Comparison of ENCODE assay signal across 3 cellular contexts in the genomic region with DNA sequence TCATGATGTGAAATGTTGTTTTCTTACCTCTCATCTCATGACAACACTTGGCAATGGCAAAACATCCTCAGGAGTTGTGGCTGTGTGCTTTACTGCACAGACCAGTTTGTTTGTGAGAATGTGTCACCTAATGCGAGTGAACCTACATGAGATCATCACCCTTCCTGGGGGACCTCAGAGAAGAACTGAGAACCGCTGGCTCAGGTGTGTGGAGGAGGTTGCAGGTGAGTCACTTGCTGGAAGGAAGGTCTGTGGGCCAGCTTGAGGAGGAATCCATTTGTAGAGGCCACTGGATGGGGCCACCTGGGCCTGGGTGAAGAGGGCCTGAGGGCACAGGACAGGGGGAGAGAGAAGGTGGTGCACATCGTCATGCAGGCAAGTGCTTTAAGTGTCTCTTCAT.
TF ChIP-seq lines count a peak whose summit lies in the region.

No MANE protein-coding gene starts in this region.

TF ChIP-seq in HCT116, 20 proteins besides CTCF, POLR2A, EP300 and RAD21 (continues in another document):
- no peak for TF ChIP-seq FOSL1 (IDR thresholded peaks at IDR 0.05; ENCODE audit: low read depth)
- TF ChIP-seq TCF7L2 (IDR thresholded peaks at IDR 0.05; ENCODE audit: borderline replicate concordance, extremely low read depth, insufficient read depth, insufficient read length) = no peak
- TF ChIP-seq JUND (IDR thresholded peaks at IDR 0.05) = no peak
- no peak for TF ChIP-seq EZH2 (IDR thresholded peaks at IDR 0.05)
- TF ChIP-seq, protein P1, sequence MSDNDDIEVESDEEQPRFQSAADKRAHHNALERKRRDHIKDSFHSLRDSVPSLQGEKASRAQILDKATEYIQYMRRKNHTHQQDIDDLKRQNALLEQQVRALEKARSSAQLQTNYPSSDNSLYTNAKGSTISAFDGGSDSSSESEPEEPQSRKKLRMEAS (IDR thresholded peaks at IDR 0.05) = no peak
- no peak for TF ChIP-seq SIN3A (IDR thresholded peaks at IDR 0.05; ENCODE audit: low read depth)
- TF ChIP-seq CEBPB (IDR thresholded peaks at IDR 0.05; ENCODE audit: low read depth) = no peak
- TF ChIP-seq SRF (IDR thresholded peaks at IDR 0.05; ENCODE audit: low read depth) = no peak
- TF ChIP-seq CBX3 (IDR thresholded peaks at IDR 0.05; ENCODE audit: low read depth) = no peak
- TF ChIP-seq YY1 (IDR thresholded peaks at IDR 0.05; ENCODE audit: extremely low read depth, insufficient replicate concordance, low read depth, low read length) = no peak
- TF ChIP-seq EGR1 (IDR thresholded peaks at IDR 0.05; ENCODE audit: low read depth) = no peak
- TF ChIP-seq ZFX (IDR thresholded peaks at IDR 0.05) = no peak
- TF ChIP-seq, protein P2, sequence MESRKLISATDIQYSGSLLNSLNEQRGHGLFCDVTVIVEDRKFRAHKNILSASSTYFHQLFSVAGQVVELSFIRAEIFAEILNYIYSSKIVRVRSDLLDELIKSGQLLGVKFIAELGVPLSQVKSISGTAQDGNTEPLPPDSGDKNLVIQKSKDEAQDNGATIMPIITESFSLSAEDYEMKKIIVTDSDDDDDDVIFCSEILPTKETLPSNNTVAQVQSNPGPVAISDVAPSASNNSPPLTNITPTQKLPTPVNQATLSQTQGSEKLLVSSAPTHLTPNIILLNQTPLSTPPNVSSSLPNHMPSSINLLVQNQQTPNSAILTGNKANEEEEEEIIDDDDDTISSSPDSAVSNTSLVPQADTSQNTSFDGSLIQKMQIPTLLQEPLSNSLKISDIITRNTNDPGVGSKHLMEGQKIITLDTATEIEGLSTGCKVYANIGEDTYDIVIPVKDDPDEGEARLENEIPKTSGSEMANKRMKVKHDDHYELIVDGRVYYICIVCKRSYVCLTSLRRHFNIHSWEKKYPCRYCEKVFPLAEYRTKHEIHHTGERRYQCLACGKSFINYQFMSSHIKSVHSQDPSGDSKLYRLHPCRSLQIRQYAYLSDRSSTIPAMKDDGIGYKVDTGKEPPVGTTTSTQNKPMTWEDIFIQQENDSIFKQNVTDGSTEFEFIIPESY (IDR thresholded peaks at IDR 0.05; ENCODE audit: extremely low read depth, insufficient replicate concordance, low read length) = no peak
- TF ChIP-seq ELF1 (IDR thresholded peaks at IDR 0.05; ENCODE audit: borderline replicate concordance, low read depth) = no peak
- TF ChIP-seq, protein P3, sequence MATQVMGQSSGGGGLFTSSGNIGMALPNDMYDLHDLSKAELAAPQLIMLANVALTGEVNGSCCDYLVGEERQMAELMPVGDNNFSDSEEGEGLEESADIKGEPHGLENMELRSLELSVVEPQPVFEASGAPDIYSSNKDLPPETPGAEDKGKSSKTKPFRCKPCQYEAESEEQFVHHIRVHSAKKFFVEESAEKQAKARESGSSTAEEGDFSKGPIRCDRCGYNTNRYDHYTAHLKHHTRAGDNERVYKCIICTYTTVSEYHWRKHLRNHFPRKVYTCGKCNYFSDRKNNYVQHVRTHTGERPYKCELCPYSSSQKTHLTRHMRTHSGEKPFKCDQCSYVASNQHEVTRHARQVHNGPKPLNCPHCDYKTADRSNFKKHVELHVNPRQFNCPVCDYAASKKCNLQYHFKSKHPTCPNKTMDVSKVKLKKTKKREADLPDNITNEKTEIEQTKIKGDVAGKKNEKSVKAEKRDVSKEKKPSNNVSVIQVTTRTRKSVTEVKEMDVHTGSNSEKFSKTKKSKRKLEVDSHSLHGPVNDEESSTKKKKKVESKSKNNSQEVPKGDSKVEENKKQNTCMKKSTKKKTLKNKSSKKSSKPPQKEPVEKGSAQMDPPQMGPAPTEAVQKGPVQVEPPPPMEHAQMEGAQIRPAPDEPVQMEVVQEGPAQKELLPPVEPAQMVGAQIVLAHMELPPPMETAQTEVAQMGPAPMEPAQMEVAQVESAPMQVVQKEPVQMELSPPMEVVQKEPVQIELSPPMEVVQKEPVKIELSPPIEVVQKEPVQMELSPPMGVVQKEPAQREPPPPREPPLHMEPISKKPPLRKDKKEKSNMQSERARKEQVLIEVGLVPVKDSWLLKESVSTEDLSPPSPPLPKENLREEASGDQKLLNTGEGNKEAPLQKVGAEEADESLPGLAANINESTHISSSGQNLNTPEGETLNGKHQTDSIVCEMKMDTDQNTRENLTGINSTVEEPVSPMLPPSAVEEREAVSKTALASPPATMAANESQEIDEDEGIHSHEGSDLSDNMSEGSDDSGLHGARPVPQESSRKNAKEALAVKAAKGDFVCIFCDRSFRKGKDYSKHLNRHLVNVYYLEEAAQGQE (IDR thresholded peaks at IDR 0.05; ENCODE audit: low read depth) = no peak
- TF ChIP-seq, protein P4, sequence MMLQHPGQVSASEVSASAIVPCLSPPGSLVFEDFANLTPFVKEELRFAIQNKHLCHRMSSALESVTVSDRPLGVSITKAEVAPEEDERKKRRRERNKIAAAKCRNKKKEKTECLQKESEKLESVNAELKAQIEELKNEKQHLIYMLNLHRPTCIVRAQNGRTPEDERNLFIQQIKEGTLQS (IDR thresholded peaks at IDR 0.05) = no peak

TF ChIP-seq in H1, 55 proteins besides CTCF, POLR2A, EP300 and RAD21 (continues in another document):
- TF ChIP-seq, protein P5, sequence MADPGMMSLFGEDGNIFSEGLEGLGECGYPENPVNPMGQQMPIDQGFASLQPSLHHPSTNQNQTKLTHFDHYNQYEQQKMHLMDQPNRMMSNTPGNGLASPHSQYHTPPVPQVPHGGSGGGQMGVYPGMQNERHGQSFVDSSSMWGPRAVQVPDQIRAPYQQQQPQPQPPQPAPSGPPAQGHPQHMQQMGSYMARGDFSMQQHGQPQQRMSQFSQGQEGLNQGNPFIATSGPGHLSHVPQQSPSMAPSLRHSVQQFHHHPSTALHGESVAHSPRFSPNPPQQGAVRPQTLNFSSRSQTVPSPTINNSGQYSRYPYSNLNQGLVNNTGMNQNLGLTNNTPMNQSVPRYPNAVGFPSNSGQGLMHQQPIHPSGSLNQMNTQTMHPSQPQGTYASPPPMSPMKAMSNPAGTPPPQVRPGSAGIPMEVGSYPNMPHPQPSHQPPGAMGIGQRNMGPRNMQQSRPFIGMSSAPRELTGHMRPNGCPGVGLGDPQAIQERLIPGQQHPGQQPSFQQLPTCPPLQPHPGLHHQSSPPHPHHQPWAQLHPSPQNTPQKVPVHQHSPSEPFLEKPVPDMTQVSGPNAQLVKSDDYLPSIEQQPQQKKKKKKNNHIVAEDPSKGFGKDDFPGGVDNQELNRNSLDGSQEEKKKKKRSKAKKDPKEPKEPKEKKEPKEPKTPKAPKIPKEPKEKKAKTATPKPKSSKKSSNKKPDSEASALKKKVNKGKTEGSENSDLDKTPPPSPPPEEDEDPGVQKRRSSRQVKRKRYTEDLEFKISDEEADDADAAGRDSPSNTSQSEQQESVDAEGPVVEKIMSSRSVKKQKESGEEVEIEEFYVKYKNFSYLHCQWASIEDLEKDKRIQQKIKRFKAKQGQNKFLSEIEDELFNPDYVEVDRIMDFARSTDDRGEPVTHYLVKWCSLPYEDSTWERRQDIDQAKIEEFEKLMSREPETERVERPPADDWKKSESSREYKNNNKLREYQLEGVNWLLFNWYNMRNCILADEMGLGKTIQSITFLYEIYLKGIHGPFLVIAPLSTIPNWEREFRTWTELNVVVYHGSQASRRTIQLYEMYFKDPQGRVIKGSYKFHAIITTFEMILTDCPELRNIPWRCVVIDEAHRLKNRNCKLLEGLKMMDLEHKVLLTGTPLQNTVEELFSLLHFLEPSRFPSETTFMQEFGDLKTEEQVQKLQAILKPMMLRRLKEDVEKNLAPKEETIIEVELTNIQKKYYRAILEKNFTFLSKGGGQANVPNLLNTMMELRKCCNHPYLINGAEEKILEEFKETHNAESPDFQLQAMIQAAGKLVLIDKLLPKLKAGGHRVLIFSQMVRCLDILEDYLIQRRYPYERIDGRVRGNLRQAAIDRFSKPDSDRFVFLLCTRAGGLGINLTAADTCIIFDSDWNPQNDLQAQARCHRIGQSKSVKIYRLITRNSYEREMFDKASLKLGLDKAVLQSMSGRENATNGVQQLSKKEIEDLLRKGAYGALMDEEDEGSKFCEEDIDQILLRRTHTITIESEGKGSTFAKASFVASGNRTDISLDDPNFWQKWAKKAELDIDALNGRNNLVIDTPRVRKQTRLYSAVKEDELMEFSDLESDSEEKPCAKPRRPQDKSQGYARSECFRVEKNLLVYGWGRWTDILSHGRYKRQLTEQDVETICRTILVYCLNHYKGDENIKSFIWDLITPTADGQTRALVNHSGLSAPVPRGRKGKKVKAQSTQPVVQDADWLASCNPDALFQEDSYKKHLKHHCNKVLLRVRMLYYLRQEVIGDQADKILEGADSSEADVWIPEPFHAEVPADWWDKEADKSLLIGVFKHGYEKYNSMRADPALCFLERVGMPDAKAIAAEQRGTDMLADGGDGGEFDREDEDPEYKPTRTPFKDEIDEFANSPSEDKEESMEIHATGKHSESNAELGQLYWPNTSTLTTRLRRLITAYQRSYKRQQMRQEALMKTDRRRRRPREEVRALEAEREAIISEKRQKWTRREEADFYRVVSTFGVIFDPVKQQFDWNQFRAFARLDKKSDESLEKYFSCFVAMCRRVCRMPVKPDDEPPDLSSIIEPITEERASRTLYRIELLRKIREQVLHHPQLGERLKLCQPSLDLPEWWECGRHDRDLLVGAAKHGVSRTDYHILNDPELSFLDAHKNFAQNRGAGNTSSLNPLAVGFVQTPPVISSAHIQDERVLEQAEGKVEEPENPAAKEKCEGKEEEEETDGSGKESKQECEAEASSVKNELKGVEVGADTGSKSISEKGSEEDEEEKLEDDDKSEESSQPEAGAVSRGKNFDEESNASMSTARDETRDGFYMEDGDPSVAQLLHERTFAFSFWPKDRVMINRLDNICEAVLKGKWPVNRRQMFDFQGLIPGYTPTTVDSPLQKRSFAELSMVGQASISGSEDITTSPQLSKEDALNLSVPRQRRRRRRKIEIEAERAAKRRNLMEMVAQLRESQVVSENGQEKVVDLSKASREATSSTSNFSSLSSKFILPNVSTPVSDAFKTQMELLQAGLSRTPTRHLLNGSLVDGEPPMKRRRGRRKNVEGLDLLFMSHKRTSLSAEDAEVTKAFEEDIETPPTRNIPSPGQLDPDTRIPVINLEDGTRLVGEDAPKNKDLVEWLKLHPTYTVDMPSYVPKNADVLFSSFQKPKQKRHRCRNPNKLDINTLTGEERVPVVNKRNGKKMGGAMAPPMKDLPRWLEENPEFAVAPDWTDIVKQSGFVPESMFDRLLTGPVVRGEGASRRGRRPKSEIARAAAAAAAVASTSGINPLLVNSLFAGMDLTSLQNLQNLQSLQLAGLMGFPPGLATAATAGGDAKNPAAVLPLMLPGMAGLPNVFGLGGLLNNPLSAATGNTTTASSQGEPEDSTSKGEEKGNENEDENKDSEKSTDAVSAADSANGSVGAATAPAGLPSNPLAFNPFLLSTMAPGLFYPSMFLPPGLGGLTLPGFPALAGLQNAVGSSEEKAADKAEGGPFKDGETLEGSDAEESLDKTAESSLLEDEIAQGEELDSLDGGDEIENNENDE (IDR thresholded peaks at IDR 0.05; ENCODE audit: insufficient replicate concordance, low read length) = no peak

TF ChIP-seq in HEK293T, 16 proteins besides CTCF, POLR2A, EP300 and RAD21:
- TF ChIP-seq FOXK2 (IDR thresholded peaks at IDR 0.05) (no peak), ARNT (IDR thresholded peaks at IDR 0.05) (no peak)
